ENCODE assay signal across 1 cellular context in genomic region chr15:51318382-51319150, GRCh38.
TF ChIP-seq lines count a peak whose summit lies in the region.

No MANE protein-coding gene starts in this region.

TF ChIP-seq in HepG2, 621 proteins besides CTCF, POLR2A, EP300 and RAD21 (continued from another document and continues in another):
- TF ChIP-seq, protein P1, sequence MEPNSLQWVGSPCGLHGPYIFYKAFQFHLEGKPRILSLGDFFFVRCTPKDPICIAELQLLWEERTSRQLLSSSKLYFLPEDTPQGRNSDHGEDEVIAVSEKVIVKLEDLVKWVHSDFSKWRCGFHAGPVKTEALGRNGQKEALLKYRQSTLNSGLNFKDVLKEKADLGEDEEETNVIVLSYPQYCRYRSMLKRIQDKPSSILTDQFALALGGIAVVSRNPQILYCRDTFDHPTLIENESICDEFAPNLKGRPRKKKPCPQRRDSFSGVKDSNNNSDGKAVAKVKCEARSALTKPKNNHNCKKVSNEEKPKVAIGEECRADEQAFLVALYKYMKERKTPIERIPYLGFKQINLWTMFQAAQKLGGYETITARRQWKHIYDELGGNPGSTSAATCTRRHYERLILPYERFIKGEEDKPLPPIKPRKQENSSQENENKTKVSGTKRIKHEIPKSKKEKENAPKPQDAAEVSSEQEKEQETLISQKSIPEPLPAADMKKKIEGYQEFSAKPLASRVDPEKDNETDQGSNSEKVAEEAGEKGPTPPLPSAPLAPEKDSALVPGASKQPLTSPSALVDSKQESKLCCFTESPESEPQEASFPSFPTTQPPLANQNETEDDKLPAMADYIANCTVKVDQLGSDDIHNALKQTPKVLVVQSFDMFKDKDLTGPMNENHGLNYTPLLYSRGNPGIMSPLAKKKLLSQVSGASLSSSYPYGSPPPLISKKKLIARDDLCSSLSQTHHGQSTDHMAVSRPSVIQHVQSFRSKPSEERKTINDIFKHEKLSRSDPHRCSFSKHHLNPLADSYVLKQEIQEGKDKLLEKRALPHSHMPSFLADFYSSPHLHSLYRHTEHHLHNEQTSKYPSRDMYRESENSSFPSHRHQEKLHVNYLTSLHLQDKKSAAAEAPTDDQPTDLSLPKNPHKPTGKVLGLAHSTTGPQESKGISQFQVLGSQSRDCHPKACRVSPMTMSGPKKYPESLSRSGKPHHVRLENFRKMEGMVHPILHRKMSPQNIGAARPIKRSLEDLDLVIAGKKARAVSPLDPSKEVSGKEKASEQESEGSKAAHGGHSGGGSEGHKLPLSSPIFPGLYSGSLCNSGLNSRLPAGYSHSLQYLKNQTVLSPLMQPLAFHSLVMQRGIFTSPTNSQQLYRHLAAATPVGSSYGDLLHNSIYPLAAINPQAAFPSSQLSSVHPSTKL (CRISPR knock-in tag; IDR thresholded peaks at IDR 0.05): peak; percentile 71
- TF ChIP-seq RFXANK (CRISPR knock-in tag; IDR thresholded peaks at IDR 0.05) (no peak), HINFP (CRISPR knock-in tag; IDR thresholded peaks at IDR 0.05; ENCODE audit: low read depth) (peak; percentile 51; the same call in 1 of the 2 replicates), CREM (IDR thresholded peaks at IDR 0.05) (peak; percentile 65; the same call in 1 of the 2 replicates), CREM (CRISPR knock-in tag; IDR thresholded peaks at IDR 0.05) (no peak), HOXA5 (CRISPR knock-in tag; IDR thresholded peaks at IDR 0.05) (0 out of 2 replicates have a peak, but pooled peaks have one; percentile 56), ZNF883 (CRISPR knock-in tag; IDR thresholded peaks at IDR 0.05; ENCODE audit: not compliant biosample characterization) (peak; percentile 19), TAF1 (CRISPR knock-in tag; IDR thresholded peaks at IDR 0.05) (no peak; the same call in 1 of the 2 replicates), KAT8 (CRISPR knock-in tag; IDR thresholded peaks at IDR 0.05) (peak; percentile 34; the same call in 1 of the 2 replicates), ZNF563 (CRISPR knock-in tag; IDR thresholded peaks at IDR 0.05) (peak; percentile 33; the same call in 1 of the 2 replicates), ZNF136 (CRISPR knock-in tag; IDR thresholded peaks at IDR 0.05; ENCODE audit: low read depth) (0 out of 2 replicates have a peak, but pooled peaks have one; percentile 78), FOXP4 (CRISPR knock-in tag; IDR thresholded peaks at IDR 0.05) (0 out of 2 replicates have a peak, but pooled peaks have one; percentile 21), ESRRA (CRISPR knock-in tag; IDR thresholded peaks at IDR 0.05; ENCODE audit: low read depth) (peak; percentile 21; the same call in 1 of the 2 replicates), TFDP1 (CRISPR knock-in tag; IDR thresholded peaks at IDR 0.05; ENCODE audit: borderline replicate concordance) (peak; percentile 4; the same call in 1 of the 2 replicates), ZNF788 (CRISPR knock-in tag; IDR thresholded peaks at IDR 0.05; ENCODE audit: borderline replicate concordance) (peak; percentile 68; the same call in 1 of the 2 replicates), SAP130 (CRISPR knock-in tag; IDR thresholded peaks at IDR 0.05; ENCODE audit: low read depth) (peak; percentile 62), ZKSCAN1 (IDR thresholded peaks at IDR 0.05; ENCODE audit: low read length) (no peak), ZNF33A (CRISPR knock-in tag; IDR thresholded peaks at IDR 0.05; ENCODE audit: borderline replicate concordance) (no peak), ZNF644 (CRISPR knock-in tag; IDR thresholded peaks at IDR 0.05; ENCODE audit: low read depth) (peak; percentile 85; the same call in 1 of the 2 replicates), SATB2 (CRISPR knock-in tag; IDR thresholded peaks at IDR 0.05) (peak; percentile 38; the same call in 1 of the 2 replicates), ZNF160 (CRISPR knock-in tag; IDR thresholded peaks at IDR 0.05) (no peak), ZBTB7B (CRISPR knock-in tag; IDR thresholded peaks at IDR 0.05) (peak; percentile 78; the same call in 1 of the 2 replicates), ZMYM3 (CRISPR knock-in tag; IDR thresholded peaks at IDR 0.05) (0 out of 2 replicates have a peak, but pooled peaks have one; percentile 34), ZNF124 (CRISPR knock-in tag; IDR thresholded peaks at IDR 0.05) (peak; percentile 68; the same call in 1 of the 2 replicates), DPF2 (CRISPR knock-in tag; IDR thresholded peaks at IDR 0.05; ENCODE audit: borderline replicate concordance, low read depth) (peak; percentile 74; the same call in 1 of the 2 replicates), HDAC1 (CRISPR knock-in tag; IDR thresholded peaks at IDR 0.05) (peak; percentile 50), ZNF607 (CRISPR knock-in tag; IDR thresholded peaks at IDR 0.05; ENCODE audit: borderline replicate concordance) (0 out of 2 replicates have a peak, but pooled peaks have one; percentile 47), ZKSCAN8 (CRISPR knock-in tag; IDR thresholded peaks at IDR 0.05; ENCODE audit: borderline replicate concordance) (0 out of 2 replicates have a peak, but pooled peaks have one; percentile 26), RCOR2 (CRISPR knock-in tag; IDR thresholded peaks at IDR 0.05) (peak; percentile 62; the same call in 1 of the 2 replicates), KLF16 (CRISPR knock-in tag; IDR thresholded peaks at IDR 0.05) (peak in 1 of 2 experiments; percentile 34; a peak in 1 of 4 replicates), AGO2 (optimal IDR thresholded peaks at IDR 0.05; ENCODE audit: low read depth, low read length) (no peak), ATF1 (CRISPR knock-in tag; IDR thresholded peaks at IDR 0.05) (peak; percentile 59; the same call in 1 of the 2 replicates), ELF3 (CRISPR knock-in tag; IDR thresholded peaks at IDR 0.05) (peak; percentile 19; the same call in 1 of the 2 replicates), THAP11 (CRISPR knock-in tag; IDR thresholded peaks at IDR 0.05) (peak; percentile 67), TARDBP (CRISPR knock-in tag; IDR thresholded peaks at IDR 0.05) (peak; percentile 43; the same call in 1 of the 2 replicates), NFIC (IDR thresholded peaks at IDR 0.05; ENCODE audit: low read length) (no peak), WIZ (CRISPR knock-in tag; IDR thresholded peaks at IDR 0.05) (0 out of 2 replicates have a peak, but pooled peaks have one; percentile 69), TBX2 (CRISPR knock-in tag; IDR thresholded peaks at IDR 0.05; ENCODE audit: borderline replicate concordance) (peak; percentile 68; the same call in 1 of the 2 replicates), PAXIP1 (CRISPR knock-in tag; conservative IDR thresholded peaks at IDR 0.05) (peak; percentile 81), FOXA3 (CRISPR knock-in tag; IDR thresholded peaks at IDR 0.05) (peak; percentile 25; the same call in 1 of the 2 replicates), KLF12 (CRISPR knock-in tag; IDR thresholded peaks at IDR 0.05; ENCODE audit: borderline replicate concordance) (peak; percentile 66; the same call in 1 of the 2 replicates), GFI1 (CRISPR knock-in tag; IDR thresholded peaks at IDR 0.05; ENCODE audit: borderline replicate concordance) (no peak; the same call in 1 of the 2 replicates), RXRB (CRISPR knock-in tag; IDR thresholded peaks at IDR 0.05; ENCODE audit: borderline replicate concordance) (peak; percentile 84)
- TF ChIP-seq, protein P2, sequence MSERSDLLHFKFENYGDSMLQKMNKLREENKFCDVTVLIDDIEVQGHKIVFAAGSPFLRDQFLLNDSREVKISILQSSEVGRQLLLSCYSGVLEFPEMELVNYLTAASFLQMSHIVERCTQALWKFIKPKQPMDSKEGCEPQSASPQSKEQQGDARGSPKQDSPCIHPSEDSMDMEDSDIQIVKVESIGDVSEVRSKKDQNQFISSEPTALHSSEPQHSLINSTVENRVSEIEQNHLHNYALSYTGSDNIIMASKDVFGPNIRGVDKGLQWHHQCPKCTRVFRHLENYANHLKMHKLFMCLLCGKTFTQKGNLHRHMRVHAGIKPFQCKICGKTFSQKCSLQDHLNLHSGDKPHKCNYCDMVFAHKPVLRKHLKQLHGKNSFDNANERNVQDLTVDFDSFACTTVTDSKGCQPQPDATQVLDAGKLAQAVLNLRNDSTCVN (CRISPR knock-in tag; IDR thresholded peaks at IDR 0.05; ENCODE audit: borderline replicate concordance): peak; percentile 95
- TF ChIP-seq, protein P3, sequence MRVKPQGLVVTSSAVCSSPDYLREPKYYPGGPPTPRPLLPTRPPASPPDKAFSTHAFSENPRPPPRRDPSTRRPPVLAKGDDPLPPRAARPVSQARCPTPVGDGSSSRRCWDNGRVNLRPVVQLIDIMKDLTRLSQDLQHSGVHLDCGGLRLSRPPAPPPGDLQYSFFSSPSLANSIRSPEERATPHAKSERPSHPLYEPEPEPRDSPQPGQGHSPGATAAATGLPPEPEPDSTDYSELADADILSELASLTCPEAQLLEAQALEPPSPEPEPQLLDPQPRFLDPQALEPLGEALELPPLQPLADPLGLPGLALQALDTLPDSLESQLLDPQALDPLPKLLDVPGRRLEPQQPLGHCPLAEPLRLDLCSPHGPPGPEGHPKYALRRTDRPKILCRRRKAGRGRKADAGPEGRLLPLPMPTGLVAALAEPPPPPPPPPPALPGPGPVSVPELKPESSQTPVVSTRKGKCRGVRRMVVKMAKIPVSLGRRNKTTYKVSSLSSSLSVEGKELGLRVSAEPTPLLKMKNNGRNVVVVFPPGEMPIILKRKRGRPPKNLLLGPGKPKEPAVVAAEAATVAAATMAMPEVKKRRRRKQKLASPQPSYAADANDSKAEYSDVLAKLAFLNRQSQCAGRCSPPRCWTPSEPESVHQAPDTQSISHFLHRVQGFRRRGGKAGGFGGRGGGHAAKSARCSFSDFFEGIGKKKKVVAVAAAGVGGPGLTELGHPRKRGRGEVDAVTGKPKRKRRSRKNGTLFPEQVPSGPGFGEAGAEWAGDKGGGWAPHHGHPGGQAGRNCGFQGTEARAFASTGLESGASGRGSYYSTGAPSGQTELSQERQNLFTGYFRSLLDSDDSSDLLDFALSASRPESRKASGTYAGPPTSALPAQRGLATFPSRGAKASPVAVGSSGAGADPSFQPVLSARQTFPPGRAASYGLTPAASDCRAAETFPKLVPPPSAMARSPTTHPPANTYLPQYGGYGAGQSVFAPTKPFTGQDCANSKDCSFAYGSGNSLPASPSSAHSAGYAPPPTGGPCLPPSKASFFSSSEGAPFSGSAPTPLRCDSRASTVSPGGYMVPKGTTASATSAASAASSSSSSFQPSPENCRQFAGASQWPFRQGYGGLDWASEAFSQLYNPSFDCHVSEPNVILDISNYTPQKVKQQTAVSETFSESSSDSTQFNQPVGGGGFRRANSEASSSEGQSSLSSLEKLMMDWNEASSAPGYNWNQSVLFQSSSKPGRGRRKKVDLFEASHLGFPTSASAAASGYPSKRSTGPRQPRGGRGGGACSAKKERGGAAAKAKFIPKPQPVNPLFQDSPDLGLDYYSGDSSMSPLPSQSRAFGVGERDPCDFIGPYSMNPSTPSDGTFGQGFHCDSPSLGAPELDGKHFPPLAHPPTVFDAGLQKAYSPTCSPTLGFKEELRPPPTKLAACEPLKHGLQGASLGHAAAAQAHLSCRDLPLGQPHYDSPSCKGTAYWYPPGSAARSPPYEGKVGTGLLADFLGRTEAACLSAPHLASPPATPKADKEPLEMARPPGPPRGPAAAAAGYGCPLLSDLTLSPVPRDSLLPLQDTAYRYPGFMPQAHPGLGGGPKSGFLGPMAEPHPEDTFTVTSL (CRISPR knock-in tag; IDR thresholded peaks at IDR 0.05; ENCODE audit: borderline replicate concordance): peak; percentile 49; the same call in 1 of the 2 replicates
